Comparison of ENCODE assay signal across 17 cellular contexts in genomic region chr15:25175033-25175788, GRCh38.
DNase-seq lines count a peak whose midpoint lies in the region; ATAC-seq and TF ChIP-seq lines count a peak whose summit lies in the region.
"Had no signal": no experiment of that assay in that cellular context is flagged by ENCODE, and none has a peak within 500 bp of the region (broad histone marks: within the 10 kb centered on the region; RNA-seq: fewer than 3 reads in every experiment).

No MANE protein-coding gene starts in this region.

- H3K36me3 ChIP-seq in uterus: no peaks in the 10 kb centered on the region
- H3K36me3 ChIP-seq: esophagus squamous epithelium, thyroid gland had no signal

- peaks cover 9% of the 10 kb centered on the region for H3K9me3 Mint-ChIP-seq in activated naive CD8-positive, alpha-beta T cell treated with anti-CD3 and anti-CD28 coated beads, Interleukin-2, amount 10 ng/mL, durations not matched to agents 7 days and 5 days
- H3K9me3 Mint-ChIP-seq in activated naive CD8-positive, alpha-beta T cell treated with anti-CD3 and anti-CD28 coated beads for 36 hours: peaks cover 13% of the 10 kb centered on the region
- peaks cover 45% of the 10 kb centered on the region for H3K9me3 Mint-ChIP-seq in chondrocyte (ENCODE audit: low read depth)

- no peaks in the 10 kb centered on the region for H3K27me3 Mint-ChIP-seq in activated naive CD8-positive, alpha-beta T cell treated with anti-CD3 and anti-CD28 coated beads, Interleukin-2, amount 10 ng/mL, durations not matched to agents 7 days and 5 days
- H3K27me3 Mint-ChIP-seq in activated naive CD8-positive, alpha-beta T cell treated with anti-CD3 and anti-CD28 coated beads for 36 hours: no peaks in the 10 kb centered on the region
- no peaks in the 10 kb centered on the region for H3K27me3 Mint-ChIP-seq in chondrocyte (ENCODE audit: low read depth)
- H3K27me3 Mint-ChIP-seq: naive thymus-derived CD4-positive, alpha-beta T cell had no signal

- intact Hi-C loops in uterus (cut with DNase I; ENCODE audit: low total_unique reads): no loop called here

- ATAC-seq in activated naive CD8-positive, alpha-beta T cell treated with anti-CD3 and anti-CD28 coated beads, Interleukin-2, amount 10 ng/mL, durations not matched to agents 7 days and 5 days (ENCODE audit: low read depth): no peak
- ATAC-seq in HG03196 (IDR thresholded peaks at IDR 0.05; ENCODE audit: unreplicated experiment) (no peak), GM21528 (IDR thresholded peaks at IDR 0.05; ENCODE audit: low FRiP score, unreplicated experiment) (no peak)
- ATAC-seq: naive thymus-derived CD4-positive, alpha-beta T cell; PC-3 had no signal

- peaks cover 0 to 14% of the 10 kb centered on the region in 2 donors for H3K9me3 ChIP-seq in uterus
- H3K9me3 ChIP-seq: thyroid gland had no signal

- no peaks in the 10 kb centered on the region for H3K4me1 Mint-ChIP-seq in activated naive CD8-positive, alpha-beta T cell treated with anti-CD3 and anti-CD28 coated beads, Interleukin-2, amount 10 ng/mL, durations not matched to agents 7 days and 5 days
- no peaks in the 10 kb centered on the region for H3K4me1 Mint-ChIP-seq in activated naive CD8-positive, alpha-beta T cell treated with anti-CD3 and anti-CD28 coated beads for 36 hours
- H3K4me1 Mint-ChIP-seq in chondrocyte (ENCODE audit: low read depth): no peaks in the 10 kb centered on the region
- H3K4me1 Mint-ChIP-seq: naive thymus-derived CD4-positive, alpha-beta T cell had no signal

- no peaks in the 10 kb centered on the region for H3K4me1 ChIP-seq in uterus
- H3K4me1 ChIP-seq: Caco-2, esophagus squamous epithelium, thyroid gland had no signal

- H3K4me3 ChIP-seq in uterus: no peak overlapping the region
- H3K4me3 ChIP-seq: esophagus squamous epithelium, thyroid gland had no signal

- H3K27me3 ChIP-seq in uterus: no peaks in the 10 kb centered on the region
- H3K27me3 ChIP-seq: esophagus squamous epithelium, thyroid gland had no signal

- no peaks in the 10 kb centered on the region for H3K36me3 Mint-ChIP-seq in activated naive CD8-positive, alpha-beta T cell treated with anti-CD3 and anti-CD28 coated beads, Interleukin-2, amount 10 ng/mL, durations not matched to agents 7 days and 5 days
- H3K36me3 Mint-ChIP-seq in activated naive CD8-positive, alpha-beta T cell treated with anti-CD3 and anti-CD28 coated beads for 36 hours: peaks cover 4% of the 10 kb centered on the region
- H3K36me3 Mint-ChIP-seq in chondrocyte (ENCODE audit: low read depth): peaks cover 2% of the 10 kb centered on the region

- POLR2A ChIA-PET in activated naive CD8-positive, alpha-beta T cell treated with anti-CD3 and anti-CD28 coated beads, Interleukin-2, amount 10 ng/mL, durations not matched to agents 7 days and 5 days (lab: Charles Lee): no interaction called here

- no peak overlapping the region for H3K27ac ChIP-seq in uterus
- H3K27ac ChIP-seq: esophagus squamous epithelium, thyroid gland had no signal

- TF ChIP-seq POLR2A in uterus (IDR thresholded peaks at IDR 0.05): no peak

- no peak overlapping the region for H3K27ac Mint-ChIP-seq in activated naive CD8-positive, alpha-beta T cell treated with anti-CD3 and anti-CD28 coated beads, Interleukin-2, amount 10 ng/mL, durations not matched to agents 7 days and 5 days
- H3K27ac Mint-ChIP-seq in activated naive CD8-positive, alpha-beta T cell treated with anti-CD3 and anti-CD28 coated beads for 36 hours: no peak overlapping the region
- no peak overlapping the region for H3K27ac Mint-ChIP-seq in chondrocyte (ENCODE audit: unreplicated experiment)
- H3K27ac Mint-ChIP-seq: naive thymus-derived CD4-positive, alpha-beta T cell had no signal

- peak; percentile 8 for DNase-seq in activated naive CD8-positive, alpha-beta T cell treated with anti-CD3 and anti-CD28 coated beads, Interleukin-2, amount 10 ng/mL, durations not matched to agents 7 days and 5 days
- DNase-seq in activated naive CD8-positive, alpha-beta T cell treated with anti-CD3 and anti-CD28 coated beads for 36 hours: no peak
- DNase-seq in chondrocyte (ENCODE audit: low spot score) (peak; percentile 65), mesenteric fat pad (ENCODE audit: low spot score) (peak; percentile 60), uterus (peak; percentile 4 to 6), DMS 273 (lab: John Stamatoyannopoulos, UW; ENCODE audit: unreplicated experiment) (no peak)
- DNase-seq: esophagus squamous epithelium; hippocampal formation; NCI-H1930; NCI-H524; PC-3; stimulated activated CD4-positive, alpha-beta T cell treated with anti-CD3 and anti-CD28 coated beads, Interleukin-4, amount 100 ng/mL, for 1 hour had no signal

- no peak for TF ChIP-seq CTCF in chondrocyte (IDR thresholded peaks at IDR 0.05)
- TF ChIP-seq CTCF in uterus (IDR thresholded peaks at IDR 0.05): no peak

- no peak overlapping the region for H3K4me3 Mint-ChIP-seq in activated naive CD8-positive, alpha-beta T cell treated with anti-CD3 and anti-CD28 coated beads, Interleukin-2, amount 10 ng/mL, durations not matched to agents 7 days and 5 days
- H3K4me3 Mint-ChIP-seq in activated naive CD8-positive, alpha-beta T cell treated with anti-CD3 and anti-CD28 coated beads for 36 hours: no peak overlapping the region
- H3K4me3 Mint-ChIP-seq in chondrocyte (ENCODE audit: unreplicated experiment): no peak overlapping the region
- H3K4me3 Mint-ChIP-seq: naive thymus-derived CD4-positive, alpha-beta T cell had no signal

Comparison
In these comparisons a context has a peak if more than half of its experiments do, and no peak if none do; other contexts are left out.
1. DNase-seq: peak in activated naive CD8-positive, alpha-beta T cell treated with anti-CD3 and anti-CD28 coated beads, Interleukin-2, amount 10 ng/mL, durations not matched to agents 7 days and 5 days (single experiment), chondrocyte (single experiment), mesenteric fat pad (single experiment) and uterus (2 of 2); none in activated naive CD8-positive, alpha-beta T cell treated with anti-CD3 and anti-CD28 coated beads for 36 hours (single experiment) and DMS 273 (single experiment).